Comparison of ENCODE assay signal across 6 cellular contexts in genomic region chr2:74548285-74548918, GRCh38. TPM values are rescaled to one million over a fixed set of nuclear protein-coding genes. Genes with fewer than 3 reads are reported as not detected.
DNase-seq lines count a peak whose midpoint lies in the region; ATAC-seq, FAIRE-seq and TF ChIP-seq lines count a peak whose summit lies in the region.

No MANE protein-coding gene starts in this region.

- H3K4me2 ChIP-seq in astrocyte (ENCODE audit: low read length): peak overlapping the region; percentile 92

- H3K27me3 ChIP-seq in HUES48 (ENCODE audit: control insufficient read depth, insufficient read depth, low read length) (peaks cover 46% of the 10 kb centered on the region), astrocyte (ENCODE audit: insufficient read depth, low read length) (no peaks in the 10 kb centered on the region)

- peaks cover 14% of the 10 kb centered on the region; the same call in 1 of the 2 replicates for H3K4me1 ChIP-seq in HUES48 (ENCODE audit: control insufficient read depth, insufficient read depth, low read length)
- H3K4me1 ChIP-seq in astrocyte (ENCODE audit: insufficient read depth, low read length): peaks cover 24% of the 10 kb centered on the region

- H3K9me3 ChIP-seq in HUES48 (ENCODE audit: control insufficient read depth, insufficient read depth, low read length) (no peaks in the 10 kb centered on the region), astrocyte (ENCODE audit: insufficient read depth, low read depth, low read length) (no peaks in the 10 kb centered on the region)

- H2AFZ ChIP-seq in astrocyte (ENCODE audit: low read depth, low read length): peak overlapping the region; percentile 78

- H3K36me3 ChIP-seq in HUES48 (ENCODE audit: control insufficient read depth, insufficient read depth, low read length) (no peaks in the 10 kb centered on the region), astrocyte (ENCODE audit: insufficient read depth, low read length) (no peaks in the 10 kb centered on the region)

- H3K4me3 ChIP-seq in HUES48 (ENCODE audit: low read depth, low read length): peak overlapping the region; percentile 73
- peak overlapping the region; percentile 54 for H3K4me3 ChIP-seq in astrocyte (ENCODE audit: insufficient read depth, low read depth, low read length)

- H3K27ac Mint-ChIP-seq in astrocyte (ENCODE audit: unreplicated experiment): peak overlapping the region; percentile 50
- no peak overlapping the region for H3K27ac Mint-ChIP-seq in natural killer cell

- peak overlapping the region; percentile 72; the same call in 1 of the 2 replicates for H3K9ac ChIP-seq in HUES48 (ENCODE audit: low read depth, low read length)
- H3K9ac ChIP-seq in astrocyte (ENCODE audit: low read length): peak overlapping the region; percentile 67

- H3K36me3 Mint-ChIP-seq in astrocyte (ENCODE audit: low read depth, unreplicated experiment) (peaks cover 2% of the 10 kb centered on the region), natural killer cell (no peaks in the 10 kb centered on the region)

- peak overlapping the region; percentile 87 for H3K4me3 Mint-ChIP-seq in astrocyte (ENCODE audit: unreplicated experiment)
- H3K4me3 Mint-ChIP-seq in natural killer cell: peak overlapping the region; percentile 74

- intact Hi-C loops in natural killer cell (cut with micrococcal nuclease): no loop called here

- FAIRE-seq in astrocyte (lab: Jason Lieb, UNC): no peak

- TF ChIP-seq CTCF in astrocyte (IDR thresholded peaks at IDR 0.05; ENCODE audit: insufficient read depth, low read depth, low read length): no peak
- no peak for TF ChIP-seq CTCF in natural killer cell (IDR thresholded peaks at IDR 0.05)

- no peak for DNase-seq in astrocyte (ENCODE audit: low read depth)
- no peak for DNase-seq in natural killer cell
- no peak for DNase-seq in nucleus accumbens (lab: John Stamatoyannopoulos, UW)

- H4K20me1 ChIP-seq in astrocyte (ENCODE audit: insufficient read depth, low read length): peaks cover 6% of the 10 kb centered on the region

- H3K27me3 Mint-ChIP-seq in astrocyte (ENCODE audit: low read depth, unreplicated experiment) (peaks cover 7% of the 10 kb centered on the region), natural killer cell (ENCODE audit: low read depth in 2 of 2) (peaks cover 45 to 53% of the 10 kb centered on the region in 2 donors)

- H3K27ac ChIP-seq in HUES48 (ENCODE audit: low read depth, low read length): no peak overlapping the region
- no peak overlapping the region for H3K27ac ChIP-seq in astrocyte (ENCODE audit: low read depth, low read length)

- ATAC-seq in natural killer cell: no peak
- no peak for ATAC-seq in HG03159 (IDR thresholded peaks at IDR 0.05; ENCODE audit: unreplicated experiment)
- no peak for ATAC-seq in HG03457 (IDR thresholded peaks at IDR 0.05; ENCODE audit: unreplicated experiment)

- H3K4me1 Mint-ChIP-seq in astrocyte (ENCODE audit: low read depth, unreplicated experiment): peaks cover 8% of the 10 kb centered on the region
- H3K4me1 Mint-ChIP-seq in natural killer cell: peaks cover 4 to 8% of the 10 kb centered on the region in 2 donors

- H3K9me3 Mint-ChIP-seq in astrocyte (ENCODE audit: unreplicated experiment): no peaks in the 10 kb centered on the region
- H3K9me3 Mint-ChIP-seq in natural killer cell: no peaks in the 10 kb centered on the region

- H3K79me2 ChIP-seq in astrocyte (ENCODE audit: insufficient read depth, low read length): peaks cover 44% of the 10 kb centered on the region

RNA-seq across cellular contexts. Expression of gene LOXL3, which starts 5.3 kb away (rescaled TPM):
- 17.6 and 33.8 TPM in 2 replicates for total RNA-seq in astrocyte
- total RNA-seq in natural killer cell: 1 to 10 TPM in 1 of 3 donors, under 1 TPM in 2; 0.43 to 2.0 (median 0.93) TPM

RNA-seq across cellular contexts. Expression of gene DOK1, which starts 6.1 kb away (rescaled TPM):
- total RNA-seq in astrocyte (19.1 and 19.3 TPM in 2 replicates), natural killer cell (10 to 100 TPM; 17.4 to 24.9 (median 23.9) TPM)

RNA-seq across cellular contexts. Expression of gene HTRA2, which starts 18.7 kb away (rescaled TPM):
- total RNA-seq in astrocyte (24.4 and 25.3 TPM in 2 replicates), natural killer cell (10 to 100 TPM; 32.1 to 47.6 (median 45.2) TPM)

RNA-seq across cellular contexts. Expression of gene AUP1, which starts 18.9 kb away (rescaled TPM):
- 82.5 and 82.8 TPM in 2 replicates for total RNA-seq in astrocyte
- 100 to 1,000 TPM; 234 to 242 (median 237) TPM for total RNA-seq in natural killer cell

RNA-seq across cellular contexts. Expression of gene DQX1, which starts 22.4 kb away (rescaled TPM):
- total RNA-seq in astrocyte (0.73 and 0.84 TPM in 2 replicates), natural killer cell (under 1 TPM in 2 of 3 donors, not detected in 1; 0.21 to 0.43 TPM)
